Comparison of ENCODE assay signal across 35 cellular contexts in the genomic region with DNA sequence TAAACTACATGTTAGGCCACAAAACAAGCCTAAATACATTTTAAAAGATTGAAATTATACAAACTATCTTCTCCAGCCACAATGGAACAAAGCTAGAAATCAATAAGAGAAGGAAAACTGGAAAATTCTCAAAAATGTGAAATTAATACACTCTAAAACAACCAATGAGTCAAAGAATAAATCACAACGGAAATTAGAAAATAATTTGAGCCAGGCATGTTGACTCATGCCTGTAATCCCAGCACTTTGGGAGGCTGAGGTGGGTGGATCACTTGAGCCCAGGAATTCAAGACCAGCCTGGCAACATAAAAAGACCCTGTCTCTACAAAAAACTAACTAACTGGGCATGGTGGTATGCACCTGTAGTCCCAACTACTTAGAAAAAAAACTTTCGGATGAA. TPM values are rescaled to one million over a fixed set of nuclear protein-coding genes. Genes with fewer than 3 reads are reported as not detected.
"Had no signal": no experiment of that assay in that cellular context is flagged by ENCODE, and none has a peak within 500 bp of the region (broad histone marks: within the 10 kb centered on the region; RNA-seq: fewer than 3 reads in every experiment).

No MANE protein-coding gene starts in this region.

- H3K27ac ChIP-seq: adrenal gland, body of pancreas, coronary artery, epithelial cell of prostate, esophagus squamous epithelium, foreskin keratinocyte, gastrocnemius medialis, heart left ventricle had no signal

- H3K9me3 ChIP-seq: adrenal gland, body of pancreas, esophagus squamous epithelium, gastrocnemius medialis, heart left ventricle had no signal

- H3K36me3 ChIP-seq: adrenal gland, esophagus squamous epithelium, gastrocnemius medialis, heart left ventricle had no signal

- H3K4me1 ChIP-seq: adrenal gland, body of pancreas, esophagus squamous epithelium, foreskin keratinocyte, gastrocnemius medialis, heart left ventricle had no signal

- H3K27me3 ChIP-seq: body of pancreas, gastrocnemius medialis had no signal

- DNase-seq: activated CD4-positive, alpha-beta memory T cell treated with anti-CD3 and anti-CD28 coated beads for 36 hours; activated CD4-positive, alpha-beta T cell treated with anti-CD3 and anti-CD28 coated beads for 36 hours; activated CD4-positive, alpha-beta T cell treated with anti-CD3 and anti-CD28 coated beads, Interleukin-2, amount 10 ng/mL, durations not matched to agents 24 days and 14 days; activated CD4-positive, CD25-positive, alpha-beta regulatory T cell; activated CD4-positive, CD25-positive, alpha-beta regulatory T cell treated with anti-CD3 and anti-CD28 coated beads, Interleukin-2, amount 50 U/mL, for 72 hours; activated CD8-positive, alpha-beta memory T cell treated with anti-CD3 and anti-CD28 coated beads, Interleukin-2, amount 10 ng/mL, durations not matched to agents 7 days and 5 days; activated CD8-positive, alpha-beta memory T cell treated with anti-CD3 and anti-CD28 coated beads, Interleukin-2, amount 50 U/mL, for 4 hours; activated CD8-positive, alpha-beta T cell treated with anti-CD3 and anti-CD28 coated beads, Interleukin-2, amount 10 ng/mL, durations not matched to agents 7 days and 5 days; activated effector memory CD4-positive, alpha-beta T cell treated with anti-CD3 and anti-CD28 coated beads, Interleukin-2, amount 50 U/mL, for 16 hours; activated naive CD4-positive, alpha-beta T cell treated with anti-CD3 and anti-CD28 coated beads for 36 hours; activated naive CD8-positive, alpha-beta T cell treated with anti-CD3 and anti-CD28 coated beads for 36 hours; activated naive CD8-positive, alpha-beta T cell treated with anti-CD3 and anti-CD28 coated beads, Interleukin-2, amount 50 U/mL, for 24 hours; activated T-cell treated with anti-CD3 and anti-CD28 coated beads, Interleukin-2, amount 50 U/mL, for 1 hour; activated T-cell treated with anti-CD3 and anti-CD28 coated beads, Interleukin-2, amount 50 U/mL, for 48 hours; adrenal gland; amygdala; aorta; body of pancreas; effector CD4-positive, alpha-beta T cell; effector memory CD8-positive, alpha-beta T cell; esophagus squamous epithelium; gastrocnemius medialis; glutamatergic neuron; heart left ventricle; T-helper 2 cell had no signal

- ATAC-seq: activated CD4-positive, alpha-beta T cell treated with anti-CD3 and anti-CD28 coated beads for 36 hours; activated CD8-positive, alpha-beta memory T cell treated with anti-CD3 and anti-CD28 coated beads, Interleukin-2, amount 10 ng/mL, durations not matched to agents 7 days and 5 days; activated CD8-positive, alpha-beta T cell treated with anti-CD3 and anti-CD28 coated beads, Interleukin-2, amount 10 ng/mL, durations not matched to agents 7 days and 5 days; activated naive CD8-positive, alpha-beta T cell treated with anti-CD3 and anti-CD28 coated beads, Interleukin-2, amount 50 U/mL, for 24 hours; body of pancreas; effector memory CD8-positive, alpha-beta T cell; foreskin keratinocyte; gastrocnemius medialis; heart left ventricle had no signal

- H3K4me3 ChIP-seq: adrenal gland, body of pancreas, coronary artery, esophagus squamous epithelium, gastrocnemius medialis, heart left ventricle had no signal

RNA-seq across cellular contexts. Expression of a gene that starts 6.3 kb away (rescaled TPM):
- total RNA-seq: activated CD4-positive, alpha-beta memory T cell treated with anti-CD3 and anti-CD28 coated beads for 36 hours; activated CD4-positive, alpha-beta T cell treated with anti-CD3 and anti-CD28 coated beads for 36 hours; activated CD4-positive, alpha-beta T cell treated with anti-CD3 and anti-CD28 coated beads, Interleukin-2, amount 10 ng/mL, durations not matched to agents 24 days and 14 days; activated CD8-positive, alpha-beta memory T cell treated with anti-CD3 and anti-CD28 coated beads for 36 hours; activated CD8-positive, alpha-beta memory T cell treated with anti-CD3 and anti-CD28 coated beads, Interleukin-2, amount 10 ng/mL, durations not matched to agents 7 days and 5 days; activated CD8-positive, alpha-beta T cell treated with anti-CD3 and anti-CD28 coated beads, Interleukin-2, amount 10 ng/mL, durations not matched to agents 7 days and 5 days; activated naive CD4-positive, alpha-beta T cell treated with anti-CD3 and anti-CD28 coated beads for 36 hours; activated naive CD8-positive, alpha-beta T cell treated with anti-CD3 and anti-CD28 coated beads for 36 hours; activated T-helper 1 cell treated with anti-CD3 and anti-CD28 coated beads, Interleukin-12 subunit alpha, Interleukin-12 subunit beta, Interleukin-2, Interleukin-4 antibody, amounts not matched to agents 30 ng/mL and 10 ng/mL and 1 ng/mL, durations not matched to agents 14 hours and 24 hours and 36 hours; activated T-helper 2 cell treated with anti-CD3 and anti-CD28 coated beads, Interferon-gamma antibody, Interleukin-2, Interleukin-4, amounts not matched to agents 10 μg/mL and 5 μg/mL and 100 μg/mL, durations not matched to agents 14 hours and 24 hours and 36 hours; adrenal gland; aorta; body of pancreas; cardiac septum; cerebellum; esophagus squamous epithelium; foreskin keratinocyte; gastrocnemius medialis; heart left ventricle; T-helper 1 cell treated with Interleukin-12 subunit alpha and Interleukin-12 subunit beta and Interleukin-4 antibody, amounts not matched to agents 30 ng/mL and 1 ng/mL, for 36 hours had no signal
- polyA plus RNA-seq: adrenal gland, aorta, esophagus, foreskin keratinocyte, heart left ventricle had no signal

RNA-seq across cellular contexts. Expression of a gene that starts 9.3 kb away (rescaled TPM):
- total RNA-seq: activated CD4-positive, alpha-beta memory T cell treated with anti-CD3 and anti-CD28 coated beads for 36 hours; activated CD4-positive, alpha-beta T cell treated with anti-CD3 and anti-CD28 coated beads for 36 hours; activated CD4-positive, alpha-beta T cell treated with anti-CD3 and anti-CD28 coated beads, Interleukin-2, amount 10 ng/mL, durations not matched to agents 24 days and 14 days; activated CD8-positive, alpha-beta memory T cell treated with anti-CD3 and anti-CD28 coated beads for 36 hours; activated CD8-positive, alpha-beta memory T cell treated with anti-CD3 and anti-CD28 coated beads, Interleukin-2, amount 10 ng/mL, durations not matched to agents 7 days and 5 days; activated CD8-positive, alpha-beta T cell treated with anti-CD3 and anti-CD28 coated beads, Interleukin-2, amount 10 ng/mL, durations not matched to agents 7 days and 5 days; activated naive CD4-positive, alpha-beta T cell treated with anti-CD3 and anti-CD28 coated beads for 36 hours; activated naive CD8-positive, alpha-beta T cell treated with anti-CD3 and anti-CD28 coated beads for 36 hours; activated T-helper 1 cell treated with anti-CD3 and anti-CD28 coated beads, Interleukin-12 subunit alpha, Interleukin-12 subunit beta, Interleukin-2, Interleukin-4 antibody, amounts not matched to agents 30 ng/mL and 10 ng/mL and 1 ng/mL, durations not matched to agents 14 hours and 24 hours and 36 hours; activated T-helper 2 cell treated with anti-CD3 and anti-CD28 coated beads, Interferon-gamma antibody, Interleukin-2, Interleukin-4, amounts not matched to agents 10 μg/mL and 5 μg/mL and 100 μg/mL, durations not matched to agents 14 hours and 24 hours and 36 hours; adrenal gland; aorta; body of pancreas; cardiac septum; cerebellum; esophagus squamous epithelium; foreskin keratinocyte; gastrocnemius medialis; heart left ventricle; T-helper 1 cell treated with Interleukin-12 subunit alpha and Interleukin-12 subunit beta and Interleukin-4 antibody, amounts not matched to agents 30 ng/mL and 1 ng/mL, for 36 hours had no signal
- polyA plus RNA-seq: adrenal gland, foreskin keratinocyte, heart left ventricle had no signal

RNA-seq across cellular contexts. Expression of a gene that starts 25.5 kb away (rescaled TPM):
- total RNA-seq: activated CD4-positive, alpha-beta memory T cell treated with anti-CD3 and anti-CD28 coated beads for 36 hours; activated CD4-positive, alpha-beta T cell treated with anti-CD3 and anti-CD28 coated beads for 36 hours; activated CD4-positive, alpha-beta T cell treated with anti-CD3 and anti-CD28 coated beads, Interleukin-2, amount 10 ng/mL, durations not matched to agents 24 days and 14 days; activated CD8-positive, alpha-beta memory T cell treated with anti-CD3 and anti-CD28 coated beads for 36 hours; activated CD8-positive, alpha-beta memory T cell treated with anti-CD3 and anti-CD28 coated beads, Interleukin-2, amount 10 ng/mL, durations not matched to agents 7 days and 5 days; activated CD8-positive, alpha-beta T cell treated with anti-CD3 and anti-CD28 coated beads, Interleukin-2, amount 10 ng/mL, durations not matched to agents 7 days and 5 days; activated naive CD4-positive, alpha-beta T cell treated with anti-CD3 and anti-CD28 coated beads for 36 hours; activated naive CD8-positive, alpha-beta T cell treated with anti-CD3 and anti-CD28 coated beads for 36 hours; activated T-helper 1 cell treated with anti-CD3 and anti-CD28 coated beads, Interleukin-12 subunit alpha, Interleukin-12 subunit beta, Interleukin-2, Interleukin-4 antibody, amounts not matched to agents 30 ng/mL and 10 ng/mL and 1 ng/mL, durations not matched to agents 14 hours and 24 hours and 36 hours; activated T-helper 2 cell treated with anti-CD3 and anti-CD28 coated beads, Interferon-gamma antibody, Interleukin-2, Interleukin-4, amounts not matched to agents 10 μg/mL and 5 μg/mL and 100 μg/mL, durations not matched to agents 14 hours and 24 hours and 36 hours; adrenal gland; aorta; body of pancreas; cardiac septum; cerebellum; esophagus squamous epithelium; foreskin keratinocyte; gastrocnemius medialis; heart left ventricle; T-helper 1 cell treated with Interleukin-12 subunit alpha and Interleukin-12 subunit beta and Interleukin-4 antibody, amounts not matched to agents 30 ng/mL and 1 ng/mL, for 36 hours had no signal
- polyA plus RNA-seq: adrenal gland, aorta, esophagus, foreskin keratinocyte, heart left ventricle had no signal

RNA-seq across cellular contexts. Expression of a gene that starts 26.7 kb away (rescaled TPM):
- total RNA-seq: activated CD4-positive, alpha-beta memory T cell treated with anti-CD3 and anti-CD28 coated beads for 36 hours; activated CD4-positive, alpha-beta T cell treated with anti-CD3 and anti-CD28 coated beads for 36 hours; activated CD4-positive, alpha-beta T cell treated with anti-CD3 and anti-CD28 coated beads, Interleukin-2, amount 10 ng/mL, durations not matched to agents 24 days and 14 days; activated CD8-positive, alpha-beta memory T cell treated with anti-CD3 and anti-CD28 coated beads for 36 hours; activated CD8-positive, alpha-beta memory T cell treated with anti-CD3 and anti-CD28 coated beads, Interleukin-2, amount 10 ng/mL, durations not matched to agents 7 days and 5 days; activated CD8-positive, alpha-beta T cell treated with anti-CD3 and anti-CD28 coated beads, Interleukin-2, amount 10 ng/mL, durations not matched to agents 7 days and 5 days; activated naive CD4-positive, alpha-beta T cell treated with anti-CD3 and anti-CD28 coated beads for 36 hours; activated naive CD8-positive, alpha-beta T cell treated with anti-CD3 and anti-CD28 coated beads for 36 hours; activated T-helper 1 cell treated with anti-CD3 and anti-CD28 coated beads, Interleukin-12 subunit alpha, Interleukin-12 subunit beta, Interleukin-2, Interleukin-4 antibody, amounts not matched to agents 30 ng/mL and 10 ng/mL and 1 ng/mL, durations not matched to agents 14 hours and 24 hours and 36 hours; activated T-helper 2 cell treated with anti-CD3 and anti-CD28 coated beads, Interferon-gamma antibody, Interleukin-2, Interleukin-4, amounts not matched to agents 10 μg/mL and 5 μg/mL and 100 μg/mL, durations not matched to agents 14 hours and 24 hours and 36 hours; adrenal gland; aorta; body of pancreas; cardiac septum; cerebellum; esophagus squamous epithelium; foreskin keratinocyte; gastrocnemius medialis; heart left ventricle; T-helper 1 cell treated with Interleukin-12 subunit alpha and Interleukin-12 subunit beta and Interleukin-4 antibody, amounts not matched to agents 30 ng/mL and 1 ng/mL, for 36 hours had no signal
- polyA plus RNA-seq: adrenal gland, aorta, esophagus, foreskin keratinocyte, heart left ventricle had no signal
